Comparison of ENCODE assay signal across 17 cellular contexts in genomic region chr5:138956801-138957200, GRCh38.
"Had no signal": no experiment of that assay in that cellular context is flagged by ENCODE, and none has a peak within 500 bp of the region (broad histone marks: within the 10 kb centered on the region; RNA-seq: fewer than 3 reads in every experiment).

No MANE protein-coding gene starts in this region.

- DNase-seq: effector memory CD8-positive, alpha-beta T cell; foreskin keratinocyte; head of caudate nucleus; left cardiac atrium; left ventricle myocardium superior; naive thymus-derived CD4-positive, alpha-beta T cell; posterior cingulate gyrus; small intestine; stimulated activated CD4-positive, alpha-beta T cell treated with anti-CD3 and anti-CD28 coated beads, Interleukin-12 subunit alpha, Interleukin-12 subunit beta, amount 100 ng/mL, for 4 hours; stimulated activated naive CD4-positive, alpha-beta T cell had no signal

- H3K27ac ChIP-seq: foreskin keratinocyte, hepatocyte, tibial artery had no signal

- H2AFZ ChIP-seq: hepatocyte had no signal

- H3K4me3 Mint-ChIP-seq: dendritic cell treated with granulocyte-macrophage colony-stimulating factor and Interleukin-4, amounts not matched to agents 40 ng/mL and 50 ng/mL, for 4 days; effector memory CD8-positive, alpha-beta T cell; naive thymus-derived CD4-positive, alpha-beta T cell had no signal

- H3K27me3 Mint-ChIP-seq: dendritic cell treated with granulocyte-macrophage colony-stimulating factor and Interleukin-4, amounts not matched to agents 40 ng/mL and 50 ng/mL, for 4 days; effector memory CD8-positive, alpha-beta T cell; naive thymus-derived CD4-positive, alpha-beta T cell had no signal

- H3K4me2 ChIP-seq: hepatocyte had no signal

- H3K27ac Mint-ChIP-seq: dendritic cell treated with granulocyte-macrophage colony-stimulating factor and Interleukin-4, amounts not matched to agents 40 ng/mL and 50 ng/mL, for 4 days; effector memory CD8-positive, alpha-beta T cell; naive thymus-derived CD4-positive, alpha-beta T cell had no signal

- H3K27me3 ChIP-seq: foreskin keratinocyte, hepatocyte, right atrium auricular region, tibial artery had no signal

- H3K9me3 Mint-ChIP-seq: dendritic cell treated with granulocyte-macrophage colony-stimulating factor and Interleukin-4, amounts not matched to agents 40 ng/mL and 50 ng/mL, for 4 days; effector memory CD8-positive, alpha-beta T cell; naive thymus-derived CD4-positive, alpha-beta T cell had no signal

- ATAC-seq: effector memory CD8-positive, alpha-beta T cell; foreskin keratinocyte; left cardiac atrium; left ventricle myocardium superior; naive thymus-derived CD4-positive, alpha-beta T cell had no signal

- FAIRE-seq: colon, kidney, small intestine had no signal

- H3K9me3 ChIP-seq: right atrium auricular region, tibial artery had no signal

- H3K4me1 ChIP-seq: foreskin keratinocyte had no signal

- H3K4me3 ChIP-seq: hepatocyte, lung, right atrium auricular region, tibial artery had no signal

- H3K36me3 ChIP-seq: right atrium auricular region, tibial artery had no signal
